20 cellular contexts compared by ENCODE assay signal in genomic region chr17:51275381-51275780, GRCh38. TPM values are rescaled to one million over a fixed set of nuclear protein-coding genes. Genes with fewer than 3 reads are reported as not detected.
DNase-seq lines count a peak whose midpoint lies in the region; ATAC-seq and TF ChIP-seq lines count a peak whose summit lies in the region.
"Had no signal": no experiment of that assay in that cellular context is flagged by ENCODE, and none has a peak within 500 bp of the region (broad histone marks: within the 10 kb centered on the region; RNA-seq: fewer than 3 reads in every experiment).

No MANE protein-coding gene starts in this region.

- peaks cover 64% of the 10 kb centered on the region for H3K36me3 Mint-ChIP-seq in activated CD4-positive, alpha-beta T cell treated with anti-CD3 and anti-CD28 coated beads for 36 hours (ENCODE audit: low read depth)
- peaks cover 22% of the 10 kb centered on the region for H3K36me3 Mint-ChIP-seq in activated naive CD8-positive, alpha-beta T cell treated with anti-CD3 and anti-CD28 coated beads for 36 hours

- peak overlapping the region; percentile 42 for H3K27ac Mint-ChIP-seq in activated CD4-positive, alpha-beta T cell treated with anti-CD3 and anti-CD28 coated beads for 36 hours
- H3K27ac Mint-ChIP-seq in activated naive CD8-positive, alpha-beta T cell treated with anti-CD3 and anti-CD28 coated beads for 36 hours = no peak overlapping the region
- H3K27ac Mint-ChIP-seq: effector memory CD8-positive, alpha-beta T cell; progenitor cell of endocrine pancreas; stimulated activated memory B cell treated with anti-CD40 and anti-IgM and Interleukin-4, amounts not matched to agents 10 μg/mL and 1 μg/mL and 100 μg/mL, for 72 hours had no signal

- no peaks in the 10 kb centered on the region for H3K9me3 Mint-ChIP-seq in activated CD4-positive, alpha-beta T cell treated with anti-CD3 and anti-CD28 coated beads for 36 hours (ENCODE audit: low read depth)
- H3K9me3 Mint-ChIP-seq in activated naive CD8-positive, alpha-beta T cell treated with anti-CD3 and anti-CD28 coated beads for 36 hours = no peaks in the 10 kb centered on the region
- H3K9me3 Mint-ChIP-seq: effector memory CD8-positive, alpha-beta T cell; stimulated activated memory B cell treated with anti-CD40 and anti-IgM and Interleukin-4, amounts not matched to agents 10 μg/mL and 1 μg/mL and 100 μg/mL, for 72 hours had no signal

- intact Hi-C loops in activated CD4-positive, alpha-beta T cell treated with anti-CD3 and anti-CD28 coated beads for 36 hours (cut with DNase I, micrococcal nuclease) = no loop called here

- H2AFZ ChIP-seq in OCI-LY3 (ENCODE audit: low read depth, low read length) (no peak overlapping the region), fibroblast of lung (ENCODE audit: low read length) (no peak overlapping the region)

- H3K27ac ChIP-seq in OCI-LY3 (ENCODE audit: low read length) (peak overlapping the region; percentile 57), fibroblast of lung (ENCODE audit: insufficient read depth, low read length) (peak overlapping the region; percentile 66)
- H3K27ac ChIP-seq: cardiac muscle cell, spleen had no signal

- no peak overlapping the region for H3K4me3 Mint-ChIP-seq in activated CD4-positive, alpha-beta T cell treated with anti-CD3 and anti-CD28 coated beads for 36 hours
- H3K4me3 Mint-ChIP-seq in activated naive CD8-positive, alpha-beta T cell treated with anti-CD3 and anti-CD28 coated beads for 36 hours = no peak overlapping the region
- H3K4me3 Mint-ChIP-seq: effector memory CD8-positive, alpha-beta T cell; stimulated activated memory B cell treated with anti-CD40 and anti-IgM and Interleukin-4, amounts not matched to agents 10 μg/mL and 1 μg/mL and 100 μg/mL, for 72 hours had no signal

- H3K4me3 ChIP-seq in OCI-LY3 (ENCODE audit: low read length) (no peak overlapping the region), fibroblast of lung (replicated peaks in 1 of 4; ENCODE audit: control extremely low read depth in 1 of 4, insufficient read depth in 1 of 4, low read depth in 3 of 4, low read length in 4 of 4) (no peak overlapping the region)
- H3K4me3 ChIP-seq: cardiac muscle cell, spleen had no signal

- DNase-seq in activated CD4-positive, alpha-beta T cell treated with anti-CD3 and anti-CD28 coated beads for 36 hours = no peak
- DNase-seq in activated CD4-positive, alpha-beta T cell treated with anti-CD3 and anti-CD28 coated beads, Interleukin-2, amount 50 U/mL, for 48 hours = no peak
- DNase-seq in fibroblast of lung (ENCODE audit: low read depth in 2 of 2) (peak; percentile 42 to 87), anterior cingulate cortex (lab: John Stamatoyannopoulos, UW) (no peak)
- DNase-seq in activated naive CD8-positive, alpha-beta T cell treated with anti-CD3 and anti-CD28 coated beads for 36 hours = no peak
- DNase-seq: 8988T; activated CD4-positive, CD25-positive, alpha-beta regulatory T cell treated with anti-CD3 and anti-CD28 coated beads, Interleukin-2, amount 50 U/mL, for 72 hours; activated naive CD4-positive, alpha-beta T cell treated with Interleukin-2 at 50 U/mL for 16 hours; effector memory CD8-positive, alpha-beta T cell; foreskin melanocyte; H7; NCI-H1694; SHP77; spleen had no signal

- peaks cover 22% of the 10 kb centered on the region for H3K4me1 Mint-ChIP-seq in activated CD4-positive, alpha-beta T cell treated with anti-CD3 and anti-CD28 coated beads for 36 hours
- H3K4me1 Mint-ChIP-seq in activated naive CD8-positive, alpha-beta T cell treated with anti-CD3 and anti-CD28 coated beads for 36 hours = peaks cover 9% of the 10 kb centered on the region

- CTCF ChIA-PET in activated CD4-positive, alpha-beta T cell treated with anti-CD3 and anti-CD28 coated beads for 36 hours (lab: Charles Lee) = no interaction called here

- POLR2A ChIA-PET in activated CD4-positive, alpha-beta T cell treated with anti-CD3 and anti-CD28 coated beads for 36 hours (lab: Charles Lee) = interaction anchor here (0.7 kb wide), 1 partner anchor 155 kb away, joined by 4 read pairs; no protein-coding TSS in a partner anchor

- peak; percentile 45 for ATAC-seq in activated CD4-positive, alpha-beta T cell treated with anti-CD3 and anti-CD28 coated beads for 36 hours
- no peak for ATAC-seq in HG03520 (IDR thresholded peaks at IDR 0.05; ENCODE audit: unreplicated experiment)
- ATAC-seq in GM18873 (IDR thresholded peaks at IDR 0.05; ENCODE audit: low FRiP score, unreplicated experiment) = no peak
- ATAC-seq: effector memory CD8-positive, alpha-beta T cell; stimulated activated memory B cell treated with anti-CD40 and anti-IgM and Interleukin-4, amounts not matched to agents 10 μg/mL and 1 μg/mL and 100 μg/mL, for 72 hours had no signal

- peak overlapping the region; percentile 53 for H3K4me2 ChIP-seq in OCI-LY3 (ENCODE audit: low read length)
- H3K4me2 ChIP-seq in fibroblast of lung (ENCODE audit: extremely low read depth, insufficient read depth, low read length) = peak overlapping the region; percentile 66

- TF ChIP-seq CTCF in OCI-LY3 (IDR thresholded peaks at IDR 0.05; ENCODE audit: low read depth, low read length) (no peak), fibroblast of lung (conservative IDR thresholded peaks at IDR 0.05 in 1 of 2, IDR thresholded peaks at IDR 0.05 in 1 of 2; ENCODE audit: low read depth in 1 of 2, low read length in 2 of 2) (no peak)

- H3K9ac ChIP-seq in OCI-LY3 (ENCODE audit: low read length) (no peak overlapping the region), fibroblast of lung (ENCODE audit: insufficient read depth, low read length) (no peak overlapping the region)

- H3K27me3 ChIP-seq in OCI-LY3 (ENCODE audit: low read depth, low read length) = no peaks in the 10 kb centered on the region
- H3K27me3 ChIP-seq in fibroblast of lung (ENCODE audit: control insufficient read depth, insufficient read depth, low read length) = no peaks in the 10 kb centered on the region
- H3K27me3 ChIP-seq: cardiac muscle cell, spleen had no signal

- no peaks in the 10 kb centered on the region for H3K9me3 ChIP-seq in OCI-LY3 (ENCODE audit: insufficient read depth, low read length)
- no peaks in the 10 kb centered on the region for H3K9me3 ChIP-seq in fibroblast of lung (ENCODE audit: control insufficient read depth, insufficient read depth, low read depth, low read length)
- H3K9me3 ChIP-seq: spleen had no signal

- no peaks in the 10 kb centered on the region for H3K27me3 Mint-ChIP-seq in activated CD4-positive, alpha-beta T cell treated with anti-CD3 and anti-CD28 coated beads for 36 hours
- H3K27me3 Mint-ChIP-seq in activated naive CD8-positive, alpha-beta T cell treated with anti-CD3 and anti-CD28 coated beads for 36 hours = no peaks in the 10 kb centered on the region
- H3K27me3 Mint-ChIP-seq: effector memory CD8-positive, alpha-beta T cell; progenitor cell of endocrine pancreas; stimulated activated memory B cell treated with anti-CD40 and anti-IgM and Interleukin-4, amounts not matched to agents 10 μg/mL and 1 μg/mL and 100 μg/mL, for 72 hours had no signal

- peaks cover 22% of the 10 kb centered on the region for H3K4me1 ChIP-seq in OCI-LY3 (ENCODE audit: low read length)
- H3K4me1 ChIP-seq in fibroblast of lung (ENCODE audit: control insufficient read depth, extremely low read depth, insufficient read depth, low read length) = peaks cover 8% of the 10 kb centered on the region

- H3K36me3 ChIP-seq in OCI-LY3 (replicated peaks; ENCODE audit: low read depth, low read length) (peaks cover 63% of the 10 kb centered on the region), fibroblast of lung (ENCODE audit: control insufficient read depth, insufficient read depth, low read length) (peaks cover 15% of the 10 kb centered on the region)

- H4K20me1 ChIP-seq in OCI-LY3 (ENCODE audit: insufficient read depth, low read length) (peaks cover 17% of the 10 kb centered on the region; the same call in 1 of the 2 replicates), fibroblast of lung (ENCODE audit: control insufficient read depth, extremely low read depth, insufficient read depth, low read length) (no peaks in the 10 kb centered on the region)

- H3K79me2 ChIP-seq in OCI-LY3 (ENCODE audit: low read length) (peaks cover 47% of the 10 kb centered on the region), fibroblast of lung (ENCODE audit: control insufficient read depth, insufficient read depth, low read length) (peaks cover 4% of the 10 kb centered on the region)

RNA-seq across cellular contexts. Expression of gene UTP18, which starts 15.0 kb away (rescaled TPM):
- 10 to 100 TPM; 49.3 to 74.0 TPM for total RNA-seq in activated CD4-positive, alpha-beta T cell treated with anti-CD3 and anti-CD28 coated beads for 36 hours
- 27.9 and 31.6 TPM in 2 replicates for total RNA-seq in fibroblast of lung
- polyA plus RNA-seq in fibroblast of lung = 29.2 and 37.6 TPM in 2 replicates
- polyA plus RNA-seq in fibroblast of lung (2012) = 24.6 and 37.9 TPM in 2 replicates
- 0.75 and 2.2 TPM in 2 replicates for polyA minus RNA-seq in fibroblast of lung (ENCODE audit: low replicate concordance)
- total RNA-seq in activated naive CD8-positive, alpha-beta T cell treated with anti-CD3 and anti-CD28 coated beads for 36 hours = 10 to 100 TPM; 74.6 to 77.8 TPM

RNA-seq across cellular contexts. Expression of gene MBTD1, which starts 15.5 kb away (rescaled TPM):
- total RNA-seq in activated CD4-positive, alpha-beta T cell treated with anti-CD3 and anti-CD28 coated beads for 36 hours = 1 to 10 TPM; 8.9 to 9.3 TPM
- total RNA-seq in fibroblast of lung = 12.1 and 13.7 TPM in 2 replicates
- polyA plus RNA-seq in fibroblast of lung = 2.9 and 4.4 TPM in 2 replicates
- polyA plus RNA-seq in fibroblast of lung (2012) = 2.0 and 3.2 TPM in 2 replicates
- polyA minus RNA-seq in fibroblast of lung (ENCODE audit: low replicate concordance) = 1.2 and 1.8 TPM in 2 replicates
- 1 to 10 TPM; 7.6 to 8.1 TPM for total RNA-seq in activated naive CD8-positive, alpha-beta T cell treated with anti-CD3 and anti-CD28 coated beads for 36 hours

Comparison
In these comparisons a context has a peak if more than half of its experiments do, and no peak if none do; other contexts are left out.
1. DNase-seq: peak in fibroblast of lung (2 of 2); none in activated CD4-positive, alpha-beta T cell treated with anti-CD3 and anti-CD28 coated beads for 36 hours (single experiment), activated CD4-positive, alpha-beta T cell treated with anti-CD3 and anti-CD28 coated beads, Interleukin-2, amount 50 U/mL, for 48 hours (0 of 2), anterior cingulate cortex (0 of 58) and activated naive CD8-positive, alpha-beta T cell treated with anti-CD3 and anti-CD28 coated beads for 36 hours (single experiment).